ENCODE assay signal across 19 cellular contexts in genomic region chr2:149731112-149731511, GRCh38.
DNase-seq lines count a peak whose midpoint lies in the region; ATAC-seq, FAIRE-seq and TF ChIP-seq lines count a peak whose summit lies in the region.
"Had no signal": no experiment of that assay in that cellular context is flagged by ENCODE, and none has a peak within 500 bp of the region (broad histone marks: within the 10 kb centered on the region; RNA-seq: fewer than 3 reads in every experiment).

No MANE protein-coding gene starts in this region.

- no peak for TF ChIP-seq POLR2A in A549 (IDR thresholded peaks at IDR 0.05; ENCODE audit: low read length)

- CTCF ChIA-PET in A549 (lab: Yijun Ruan, JAX) = interaction anchor here (1.0 kb wide), 1 partner anchor 13 kb away, joined by 3 read pairs; no protein-coding TSS in a partner anchor
- CTCF ChIA-PET in activated CD4-positive, alpha-beta T cell treated with anti-CD3 and anti-CD28 coated beads for 36 hours (lab: Charles Lee) = interaction anchor here (0.6 kb wide), 1 partner anchor 12 kb away, joined by 3 read pairs; no protein-coding TSS in a partner anchor

- H3K4me3 Mint-ChIP-seq in brain = no peak overlapping the region
- no peak overlapping the region for H3K4me3 Mint-ChIP-seq in nephron
- H3K4me3 Mint-ChIP-seq in activated CD4-positive, alpha-beta T cell treated with anti-CD3 and anti-CD28 coated beads for 36 hours = no peak overlapping the region
- H3K4me3 Mint-ChIP-seq: IgD-negative memory B cell had no signal

- ATAC-seq in A549 = no peak
- ATAC-seq in left cardiac atrium = peak; percentile 62 to 77
- ATAC-seq in GM21381 (IDR thresholded peaks at IDR 0.05; ENCODE audit: unreplicated experiment) = no peak
- no peak for ATAC-seq in HG02981 (IDR thresholded peaks at IDR 0.05; ENCODE audit: unreplicated experiment)
- no peak for ATAC-seq in activated CD4-positive, alpha-beta T cell treated with anti-CD3 and anti-CD28 coated beads for 36 hours

- no peak overlapping the region for H3K4me3 ChIP-seq in A549
- H3K4me3 ChIP-seq: BLaER1 treated with 17β-estradiol and CSF1 and Interleukin-3, amounts not matched to agents 10 nM and 100 nM had no signal

- H3K27ac ChIP-seq in A549 = peak overlapping the region; percentile 70 to 79; a peak in 5 of 6 replicates
- H3K27ac ChIP-seq: BLaER1 treated with 17β-estradiol and CSF1 and Interleukin-3, amounts not matched to agents 10 nM and 100 nM had no signal

- FAIRE-seq in A549 (lab: Jason Lieb, UNC) (no peak), urothelium cell line (lab: Jason Lieb, UNC) (no peak)
- FAIRE-seq: A204.1, RCC 7860 had no signal

- peaks cover 39% of the 10 kb centered on the region for H3K4me1 ChIP-seq in A549

- H3K27me3 Mint-ChIP-seq in brain = peaks cover 5% of the 10 kb centered on the region
- H3K27me3 Mint-ChIP-seq in nephron (ENCODE audit: low read depth) = no peaks in the 10 kb centered on the region
- H3K27me3 Mint-ChIP-seq in activated CD4-positive, alpha-beta T cell treated with anti-CD3 and anti-CD28 coated beads for 36 hours = peaks cover 8% of the 10 kb centered on the region

- 0 out of 3 replicates have a peak, but pooled peaks cover 2% of the 10 kb centered on the region for H3K9me3 ChIP-seq in A549

- 84% methylated on average over 3 of the region's 3 CpGs for WGBS in A549 (ENCODE audit: missing lambda C conversion rate)

- H3K4me2 ChIP-seq in A549 = peak overlapping the region; percentile 73; the same call in 1 of the 3 replicates

- H3K9me3 Mint-ChIP-seq in brain = peaks cover 0 to 5% (median 0%) of the 10 kb centered on the region in 5 experiments
- H3K9me3 Mint-ChIP-seq in nephron = peaks cover 4% of the 10 kb centered on the region
- no peaks in the 10 kb centered on the region for H3K9me3 Mint-ChIP-seq in activated CD4-positive, alpha-beta T cell treated with anti-CD3 and anti-CD28 coated beads for 36 hours (ENCODE audit: low read depth)
- H3K9me3 Mint-ChIP-seq: IgD-negative memory B cell had no signal

- TF ChIP-seq CTCF in A549 (IDR thresholded peaks at IDR 0.05) (no peak), brain (conservative IDR thresholded peaks at IDR 0.05) (no peak), nephron (IDR thresholded peaks at IDR 0.05; ENCODE audit: unreplicated experiment in 3 of 3) (no peak)

- DNase-seq in A549 (ENCODE audit: low read depth in 1 of 2, low spot score in 1 of 2) (no peak), left cardiac atrium (no peak), urothelium cell line (ENCODE audit: low spot score) (no peak)
- DNase-seq in activated CD4-positive, alpha-beta T cell treated with anti-CD3 and anti-CD28 coated beads for 36 hours = no peak
- DNase-seq: DMS153, H7, Kasumi-1, MM.1S, NCI-H1105, NCI-H1694, NCI-H510A treated with DMSO at 0.1 percent for 48 hours had no signal

- TF ChIP-seq EP300 in A549 (IDR thresholded peaks at IDR 0.05) = no peak

- H3K4me1 Mint-ChIP-seq in brain (peaks cover 72% of the 10 kb centered on the region), nephron (peaks cover 66% of the 10 kb centered on the region)
- no peaks in the 10 kb centered on the region for H3K4me1 Mint-ChIP-seq in activated CD4-positive, alpha-beta T cell treated with anti-CD3 and anti-CD28 coated beads for 36 hours
- H3K4me1 Mint-ChIP-seq: IgD-negative memory B cell had no signal

- POLR2A ChIA-PET in A549 (lab: Yijun Ruan, JAX) = no interaction called here
- POLR2A ChIA-PET in activated CD4-positive, alpha-beta T cell treated with anti-CD3 and anti-CD28 coated beads for 36 hours (lab: Charles Lee) = no interaction called here

- intact Hi-C loops in left cardiac atrium (cut with DNase I) = no loop called here
- intact Hi-C loops in activated CD4-positive, alpha-beta T cell treated with anti-CD3 and anti-CD28 coated beads for 36 hours (cut with DNase I, micrococcal nuclease) = no loop called here

- H3K27ac Mint-ChIP-seq in brain (peak overlapping the region in 3 of 5 experiments; percentile 37 to 67 (median 52)), nephron (peak overlapping the region; percentile 39 to 92 (median 91))
- H3K27ac Mint-ChIP-seq in activated CD4-positive, alpha-beta T cell treated with anti-CD3 and anti-CD28 coated beads for 36 hours = no peak overlapping the region
- H3K27ac Mint-ChIP-seq: IgD-negative memory B cell had no signal

- H3K36me3 Mint-ChIP-seq in brain (no peaks in the 10 kb centered on the region), nephron (ENCODE audit: low read depth) (no peaks in the 10 kb centered on the region)
- H3K36me3 Mint-ChIP-seq in activated CD4-positive, alpha-beta T cell treated with anti-CD3 and anti-CD28 coated beads for 36 hours (ENCODE audit: low read depth) = no peaks in the 10 kb centered on the region
- H3K36me3 Mint-ChIP-seq: IgD-negative memory B cell had no signal

- no peak for TF ChIP-seq RAD21 in A549 (conservative IDR thresholded peaks at IDR 0.05 in 1 of 2, IDR thresholded peaks at IDR 0.05 in 1 of 2)

TF ChIP-seq in A549, 52 proteins besides CTCF, POLR2A, EP300 and RAD21:
- TF ChIP-seq FOXS1 (CRISPR knock-in tag; IDR thresholded peaks at IDR 0.05) (no peak), ESRRA (IDR thresholded peaks at IDR 0.05; ENCODE audit: borderline replicate concordance, low read length) (no peak), EHF (CRISPR knock-in tag; IDR thresholded peaks at IDR 0.05) (no peak)

Comparison
In these comparisons a context has a peak if more than half of its experiments do, and no peak if none do; other contexts are left out.
1. ATAC-seq: peak in left cardiac atrium (2 of 2); none in A549 (0 of 2), GM21381 (single experiment), HG02981 (single experiment) and activated CD4-positive, alpha-beta T cell treated with anti-CD3 and anti-CD28 coated beads for 36 hours (single experiment).